13 cellular contexts compared by ENCODE assay signal in genomic region chr17:49403514-49404289, GRCh38. TPM values are rescaled to one million over a fixed set of nuclear protein-coding genes. Genes with fewer than 3 reads are reported as not detected.
DNase-seq lines count a peak whose midpoint lies in the region; ATAC-seq and TF ChIP-seq lines count a peak whose summit lies in the region.
"Had no signal": no experiment of that assay in that cellular context is flagged by ENCODE, and none has a peak within 500 bp of the region (broad histone marks: within the 10 kb centered on the region; RNA-seq: fewer than 3 reads in every experiment).

No MANE protein-coding gene starts in this region.

- H3K27ac Mint-ChIP-seq in IgD-negative memory B cell (peak overlapping the region; percentile 74 to 95 (median 90)), chondrocyte (ENCODE audit: unreplicated experiment) (no peak overlapping the region), natural killer cell (peak overlapping the region; percentile 94)

- DNase-seq in Ammon's horn (ENCODE audit: low spot score): peak; percentile 68
- peak; percentile 40 for DNase-seq in chondrocyte (ENCODE audit: low spot score)
- peak; percentile 31 for DNase-seq in natural killer cell
- no peak for DNase-seq in G401 (ENCODE audit: low spot score)
- DNase-seq in NCI-H1436 treated with DMSO at 0.1 percent for 48 hours (lab: John Stamatoyannopoulos, UW): no peak
- DNase-seq: DND-41; left ventricle myocardium inferior; NCI-H1436; stimulated activated CD4-positive, alpha-beta T cell treated with anti-CD3 and anti-CD28 coated beads, Interleukin-12 subunit alpha, Interleukin-12 subunit beta, amount 100 ng/mL, for 4 hours had no signal

- ATAC-seq in natural killer cell (peak; percentile 64 to 71 (median 68)), GM19397 (IDR thresholded peaks at IDR 0.05; ENCODE audit: unreplicated experiment) (no peak), GM18498 (IDR thresholded peaks at IDR 0.05; ENCODE audit: unreplicated experiment) (no peak)

- TF ChIP-seq CTCF in chondrocyte (IDR thresholded peaks at IDR 0.05) (no peak), natural killer cell (IDR thresholded peaks at IDR 0.05) (no peak)

- intact Hi-C loops in natural killer cell (cut with micrococcal nuclease): loop anchor here (2.0 to 10.0 kb wide), 2 partner anchors 15 to 291 kb away; no protein-coding TSS in a partner anchor

- H3K27me3 Mint-ChIP-seq in IgD-negative memory B cell (peaks cover 2% of the 10 kb centered on the region), chondrocyte (ENCODE audit: low read depth) (no peaks in the 10 kb centered on the region), natural killer cell (ENCODE audit: low read depth in 2 of 2) (no peaks in the 10 kb centered on the region)
- H3K27me3 Mint-ChIP-seq: activated naive CD4-positive, alpha-beta T cell treated with anti-CD3 and anti-CD28 coated beads, Interleukin-2, amount 50 U/mL, for 24 hours had no signal

- H3K4me3 Mint-ChIP-seq in IgD-negative memory B cell (peak overlapping the region in 3 of 4 donors; percentile 41 to 79 (median 75)), chondrocyte (ENCODE audit: unreplicated experiment) (no peak overlapping the region), natural killer cell (peak overlapping the region; percentile 77)
- H3K4me3 Mint-ChIP-seq: activated naive CD4-positive, alpha-beta T cell treated with anti-CD3 and anti-CD28 coated beads, Interleukin-2, amount 50 U/mL, for 24 hours had no signal

- in situ Hi-C loops in G401 (cut with HindIII; ENCODE audit: low sequenced_read_pairs): no loop called here

- H3K36me3 Mint-ChIP-seq in IgD-negative memory B cell: peaks cover 7% of the 10 kb centered on the region
- H3K36me3 Mint-ChIP-seq in chondrocyte (ENCODE audit: low read depth): peaks cover 34% of the 10 kb centered on the region
- H3K36me3 Mint-ChIP-seq in natural killer cell: no peaks in the 10 kb centered on the region

- peaks cover 19 to 31% (median 20%) of the 10 kb centered on the region in 3 donors for H3K4me1 Mint-ChIP-seq in IgD-negative memory B cell
- H3K4me1 Mint-ChIP-seq in chondrocyte (ENCODE audit: low read depth): peaks cover 12% of the 10 kb centered on the region
- peaks cover 55 to 62% of the 10 kb centered on the region in 2 donors for H3K4me1 Mint-ChIP-seq in natural killer cell

- no peaks in the 10 kb centered on the region for H3K9me3 Mint-ChIP-seq in IgD-negative memory B cell
- H3K9me3 Mint-ChIP-seq in chondrocyte (ENCODE audit: low read depth): no peaks in the 10 kb centered on the region
- H3K9me3 Mint-ChIP-seq in natural killer cell: no peaks in the 10 kb centered on the region
- H3K9me3 Mint-ChIP-seq: activated naive CD4-positive, alpha-beta T cell treated with anti-CD3 and anti-CD28 coated beads, Interleukin-2, amount 50 U/mL, for 24 hours had no signal

RNA-seq across cellular contexts. Expression of gene PHB1, which starts 11.0 kb away (rescaled TPM):
- polyA plus RNA-seq in IgD-negative memory B cell: 132 TPM
- total RNA-seq in chondrocyte (108 to 129 TPM (median 114 TPM) in 3 replicates), natural killer cell (10 to 100 TPM; 49.6 to 66.2 (median 60.3) TPM)
- 268 and 273 TPM in 2 replicates for total RNA-seq in G401 (2014; rRNA removed; shearing (Covaris generic))

RNA-seq across cellular contexts. Expression of gene ZNF652, which starts 41.7 kb away (rescaled TPM):
- polyA plus RNA-seq in IgD-negative memory B cell: 29.3 TPM
- 45.0 to 59.3 TPM (median 48.0 TPM) in 3 replicates for total RNA-seq in chondrocyte
- total RNA-seq in natural killer cell: 10 to 100 TPM; 53.8 to 79.1 (median 73.3) TPM
- 10.2 and 20.2 TPM in 2 replicates for total RNA-seq in G401 (2014; rRNA removed; shearing (Covaris generic))

Comparison
In these comparisons a context has a peak if more than half of its experiments do, and no peak if none do; other contexts are left out.
1. DNase-seq: peak in Ammon's horn (single experiment), chondrocyte (single experiment) and natural killer cell (single experiment); none in G401 (single experiment) and NCI-H1436 treated with DMSO at 0.1 percent for 48 hours (single experiment).
2. ATAC-seq: peak in natural killer cell (3 of 3); none in GM19397 (single experiment) and GM18498 (single experiment).